In genomic region chr4:139732991-139733555, GRCh38 we compare ENCODE assay signal across 27 cellular contexts.
DNase-seq lines count a peak whose midpoint lies in the region; ATAC-seq and TF ChIP-seq lines count a peak whose summit lies in the region.
"Had no signal": no experiment of that assay in that cellular context is flagged by ENCODE, and none has a peak within 500 bp of the region (broad histone marks: within the 10 kb centered on the region; RNA-seq: fewer than 3 reads in every experiment).

No MANE protein-coding gene starts in this region.

- H3K27ac ChIP-seq in heart right ventricle (peak overlapping the region in 5 of 10 donors; percentile 19 to 89 (median 83)), VCaP (peak overlapping the region; percentile 73), MM.1S (ENCODE audit: low read length) (no peak overlapping the region)
- H3K27ac ChIP-seq: 22Rv1, colonic mucosa, foreskin keratinocyte, GM23248, KMS-11, PC-9 had no signal

- no peaks in the 10 kb centered on the region for H3K9me2 ChIP-seq in MM.1S (replicated peaks; ENCODE audit: insufficient read depth, low read length)

- ATAC-seq in Right ventricle myocardium superior (ENCODE audit: poor library complexity) (no peak), heart right ventricle (no peak), HG02970 (IDR thresholded peaks at IDR 0.05; ENCODE audit: low FRiP score, unreplicated experiment) (no peak)
- ATAC-seq: effector memory CD8-positive, alpha-beta T cell; esophagus mucosa; foreskin keratinocyte; left lobe of liver; mucosa of descending colon; stimulated activated effector memory CD8-positive, alpha-beta T cell treated with anti-CD3 and anti-CD28 coated beads, Interleukin-12 subunit alpha, Interleukin-12 subunit beta, amount 100 ng/mL, for 72 hours had no signal

- H3K4me3 ChIP-seq in heart right ventricle = no peak overlapping the region
- H3K4me3 ChIP-seq in MM.1S (ENCODE audit: low read length) = no peak overlapping the region
- H3K4me3 ChIP-seq: breast epithelium, colonic mucosa, GM23248, mucosa of descending colon, PC-9 had no signal

- H3K36me3 ChIP-seq in heart right ventricle = peaks cover 0 to 19% (median 0%) of the 10 kb centered on the region in 9 donors
- H3K36me3 ChIP-seq in MM.1S (replicated peaks; ENCODE audit: insufficient read depth, low read length) = no peaks in the 10 kb centered on the region
- H3K36me3 ChIP-seq: breast epithelium, colonic mucosa had no signal

- peak overlapping the region; percentile 43 for H3K27ac Mint-ChIP-seq in nephron progenitor cell
- H3K27ac Mint-ChIP-seq in type B pancreatic cell = peak overlapping the region; percentile 15
- H3K27ac Mint-ChIP-seq: activated T-cell treated with anti-CD3 and anti-CD28 coated beads, Interleukin-2, amount 50 U/mL, for 24 hours; effector memory CD8-positive, alpha-beta T cell; immature natural killer cell; stimulated activated effector memory CD8-positive, alpha-beta T cell treated with anti-CD3 and anti-CD28 coated beads, Interleukin-12 subunit alpha, Interleukin-12 subunit beta, amount 100 ng/mL, for 72 hours had no signal

- no peak overlapping the region for H3K4me2 ChIP-seq in MM.1S (ENCODE audit: low read depth, low read length)
- H3K4me2 ChIP-seq: PC-9 had no signal

- WGBS in heart right ventricle, 2 donors = 23 to 48% methylated on average over 4 of the region's 4 CpGs

- H3K4me1 Mint-ChIP-seq in nephron progenitor cell = peaks cover 85% of the 10 kb centered on the region
- H3K4me1 Mint-ChIP-seq in type B pancreatic cell (ENCODE audit: unreplicated experiment) = peaks cover 58% of the 10 kb centered on the region
- H3K4me1 Mint-ChIP-seq: stimulated activated effector memory CD8-positive, alpha-beta T cell treated with anti-CD3 and anti-CD28 coated beads, Interleukin-12 subunit alpha, Interleukin-12 subunit beta, amount 100 ng/mL, for 72 hours had no signal

- H3K79me2 ChIP-seq in MM.1S (ENCODE audit: low read length) = no peaks in the 10 kb centered on the region

- no peaks in the 10 kb centered on the region for H3K9me3 Mint-ChIP-seq in nephron progenitor cell
- H3K9me3 Mint-ChIP-seq in type B pancreatic cell = no peaks in the 10 kb centered on the region
- H3K9me3 Mint-ChIP-seq: activated T-cell treated with anti-CD3 and anti-CD28 coated beads, Interleukin-2, amount 50 U/mL, for 24 hours; effector memory CD8-positive, alpha-beta T cell; immature natural killer cell; stimulated activated effector memory CD8-positive, alpha-beta T cell treated with anti-CD3 and anti-CD28 coated beads, Interleukin-12 subunit alpha, Interleukin-12 subunit beta, amount 100 ng/mL, for 72 hours had no signal

- no peaks in the 10 kb centered on the region for H3F3A ChIP-seq in MM.1S (ENCODE audit: insufficient read depth, low read length)

- DNase-seq in Right ventricle myocardium superior (peak; percentile 36), heart right ventricle (no peak), nephron progenitor cell (no peak), type B pancreatic cell (ENCODE audit: extremely low spot score, unreplicated experiment) (no peak), MM.1S (no peak), midbrain (lab: John Stamatoyannopoulos, UW) (no peak)
- DNase-seq: activated T-cell treated with anti-CD3 and anti-CD28 coated beads, Interleukin-2, amount 50 U/mL, for 24 hours; colonic mucosa; effector memory CD8-positive, alpha-beta T cell; foreskin keratinocyte; GM23248; hippocampal formation; immature natural killer cell; mucosa of descending colon; NCI-H1436 treated with DMSO at 0.1 percent for 48 hours; NCI-H2107; NCI-H446 treated with DMSO at 0.1 percent for 48 hours; PC-9; SHP77 treated with DMSO at 0.1 percent for 48 hours had no signal

- no peak for TF ChIP-seq CTCF in heart right ventricle (IDR thresholded peaks at IDR 0.05)
- no peak for TF ChIP-seq CTCF in VCaP (conservative IDR thresholded peaks at IDR 0.05)
- no peak for TF ChIP-seq CTCF in nephron progenitor cell (IDR thresholded peaks at IDR 0.05)
- no peak for TF ChIP-seq CTCF in type B pancreatic cell (conservative IDR thresholded peaks at IDR 0.05)
- TF ChIP-seq CTCF in MM.1S (IDR thresholded peaks at IDR 0.05; ENCODE audit: low read length) = no peak

- no peaks in the 10 kb centered on the region for H3K27me3 ChIP-seq in heart right ventricle
- no peaks in the 10 kb centered on the region for H3K27me3 ChIP-seq in MM.1S (replicated peaks; ENCODE audit: insufficient read depth, low read length)
- H3K27me3 ChIP-seq: breast epithelium, colonic mucosa had no signal

- H3K9me3 ChIP-seq in heart right ventricle (no peaks in the 10 kb centered on the region), MM.1S (replicated peaks; ENCODE audit: insufficient read depth, low read length) (no peaks in the 10 kb centered on the region)
- H3K9me3 ChIP-seq: breast epithelium, colonic mucosa, mucosa of descending colon had no signal

- intact Hi-C loops in Right ventricle myocardium superior (cut with DNase I) (loop anchor here (10.0 kb wide), 2 partner anchors 272 to 422 kb away; partner anchors contain the start of gene MAML3), heart right ventricle (cut with DNase I) (loop anchor here in 9 of 10 donors (2.0 to 10.0 kb wide), 13 partner anchors 71 to 594 kb away; partner anchors contain the start of gene MAML3 (in 1 of the 9))

- H3K36me3 Mint-ChIP-seq in nephron progenitor cell (ENCODE audit: low read depth) (peaks cover 28% of the 10 kb centered on the region), type B pancreatic cell (peaks cover 7% of the 10 kb centered on the region)
- H3K36me3 Mint-ChIP-seq: stimulated activated effector memory CD8-positive, alpha-beta T cell treated with anti-CD3 and anti-CD28 coated beads, Interleukin-12 subunit alpha, Interleukin-12 subunit beta, amount 100 ng/mL, for 72 hours had no signal

- no peak overlapping the region for H3K9ac ChIP-seq in MM.1S (ENCODE audit: low read length)
- H3K9ac ChIP-seq: KMS-11 had no signal

- no peaks in the 10 kb centered on the region for H4K20me1 ChIP-seq in MM.1S (ENCODE audit: insufficient read depth, low read length)

- H3K4me1 ChIP-seq in heart right ventricle (peaks cover 4 to 51% (median 37%) of the 10 kb centered on the region in 9 donors), MM.1S (ENCODE audit: low read length) (no peaks in the 10 kb centered on the region)
- H3K4me1 ChIP-seq: breast epithelium, colonic mucosa had no signal

- H3K27me3 Mint-ChIP-seq in nephron progenitor cell (ENCODE audit: low read depth, poor library complexity) = no peaks in the 10 kb centered on the region
- H3K27me3 Mint-ChIP-seq in type B pancreatic cell = no peaks in the 10 kb centered on the region

- H3K4me3 Mint-ChIP-seq in nephron progenitor cell = peak overlapping the region; percentile 7
- peak overlapping the region; percentile 23 for H3K4me3 Mint-ChIP-seq in type B pancreatic cell
- H3K4me3 Mint-ChIP-seq: activated T-cell treated with anti-CD3 and anti-CD28 coated beads, Interleukin-2, amount 50 U/mL, for 24 hours; effector memory CD8-positive, alpha-beta T cell; stimulated activated effector memory CD8-positive, alpha-beta T cell treated with anti-CD3 and anti-CD28 coated beads, Interleukin-12 subunit alpha, Interleukin-12 subunit beta, amount 100 ng/mL, for 72 hours had no signal

- no peak overlapping the region for H2AFZ ChIP-seq in MM.1S (ENCODE audit: low read length)
- H2AFZ ChIP-seq: GM23248, PC-9 had no signal
